ENCODE assay signal across 1 cellular context in genomic region chr16:57044931-57045693, GRCh38.
TF ChIP-seq lines count a peak whose summit lies in the region.

No MANE protein-coding gene starts in this region.

TF ChIP-seq in GM12878, 131 proteins besides CTCF, POLR2A, EP300 and RAD21:
- TF ChIP-seq SREBF1 (IDR thresholded peaks at IDR 0.05; ENCODE audit: low read length) (no peak), MEF2A (IDR thresholded peaks at IDR 0.05; ENCODE audit: insufficient read depth, low read depth, low read length) (no peak), ZBTB40 (IDR thresholded peaks at IDR 0.05; ENCODE audit: borderline replicate concordance) (peak; percentile 28; the same call in 1 of the 2 replicates), SP1 (IDR thresholded peaks at IDR 0.05; ENCODE audit: low read depth, low read length) (no peak), CBFB (IDR thresholded peaks at IDR 0.05; ENCODE audit: low read depth) (peak; percentile 22; the same call in 1 of the 2 replicates), POLR2AphosphoS5 (IDR thresholded peaks at IDR 0.05; ENCODE audit: low read length) (0 out of 2 replicates have a peak, but pooled peaks have one; percentile 20), REST (IDR thresholded peaks at IDR 0.05; ENCODE audit: low read depth, low read length) (no peak), ELK1 (IDR thresholded peaks at IDR 0.05; ENCODE audit: low read depth, low read length) (peak; percentile 25; the same call in 1 of the 2 replicates), SUPT20H (IDR thresholded peaks at IDR 0.05; ENCODE audit: borderline replicate concordance, control insufficient read depth, low read depth, low read length) (no peak), PAX5 (IDR thresholded peaks at IDR 0.05; ENCODE audit: borderline replicate concordance, low read depth, low read length) (no peak), HDGF (IDR thresholded peaks at IDR 0.05) (no peak)
- TF ChIP-seq, protein P1, sequence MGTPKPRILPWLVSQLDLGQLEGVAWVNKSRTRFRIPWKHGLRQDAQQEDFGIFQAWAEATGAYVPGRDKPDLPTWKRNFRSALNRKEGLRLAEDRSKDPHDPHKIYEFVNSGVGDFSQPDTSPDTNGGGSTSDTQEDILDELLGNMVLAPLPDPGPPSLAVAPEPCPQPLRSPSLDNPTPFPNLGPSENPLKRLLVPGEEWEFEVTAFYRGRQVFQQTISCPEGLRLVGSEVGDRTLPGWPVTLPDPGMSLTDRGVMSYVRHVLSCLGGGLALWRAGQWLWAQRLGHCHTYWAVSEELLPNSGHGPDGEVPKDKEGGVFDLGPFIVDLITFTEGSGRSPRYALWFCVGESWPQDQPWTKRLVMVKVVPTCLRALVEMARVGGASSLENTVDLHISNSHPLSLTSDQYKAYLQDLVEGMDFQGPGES (IDR thresholded peaks at IDR 0.05), result no peak
